30 cellular contexts compared by ENCODE assay signal in the genomic region with DNA sequence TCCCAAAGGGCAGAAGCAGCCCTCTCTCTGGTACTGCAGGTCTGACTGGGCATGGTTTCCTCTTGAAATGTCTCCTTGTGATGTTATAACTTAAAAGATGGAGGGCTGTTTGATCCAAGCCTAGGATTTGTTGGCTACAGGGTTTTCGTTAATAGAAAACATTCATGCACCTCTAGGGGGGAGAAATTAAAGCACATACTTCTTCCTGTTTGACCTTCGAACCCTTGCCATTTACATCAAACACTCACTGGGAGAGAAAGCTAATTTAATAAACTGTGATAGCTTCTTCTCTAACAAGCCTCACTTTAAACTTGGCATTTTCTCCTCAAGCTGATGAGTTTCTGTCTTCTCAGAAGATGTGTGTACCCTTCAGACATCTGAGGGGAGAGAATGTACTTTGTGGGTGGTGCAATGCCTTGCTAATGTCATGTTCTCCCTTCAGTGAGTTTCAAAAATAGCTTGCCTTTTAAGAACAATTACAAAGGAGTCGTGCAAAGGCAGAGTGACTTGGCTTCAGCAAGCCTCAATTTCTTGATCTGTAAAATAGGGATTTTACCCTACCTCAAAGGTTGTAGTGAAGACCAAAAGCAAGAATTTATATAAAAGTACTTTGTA. TPM values are rescaled to one million over a fixed set of nuclear protein-coding genes. Genes with fewer than 3 reads are reported as not detected.
DNase-seq lines count a peak whose midpoint lies in the region; ATAC-seq and TF ChIP-seq lines count a peak whose summit lies in the region.
"Had no signal": no experiment of that assay in that cellular context is flagged by ENCODE, and none has a peak within 500 bp of the region (broad histone marks: within the 10 kb centered on the region; RNA-seq: fewer than 3 reads in every experiment).

No MANE protein-coding gene starts in this region.

- H3K4me3 ChIP-seq in right lobe of liver (no peak overlapping the region), thymus (ENCODE audit: low read length) (no peak overlapping the region)
- no peak overlapping the region for H3K4me3 ChIP-seq in naive thymus-derived CD4-positive, alpha-beta T cell (ENCODE audit: low read length)
- H3K4me3 ChIP-seq: ascending aorta, heart left ventricle, right atrium auricular region, stomach had no signal

- peak overlapping the region; percentile 80 for H3K27ac Mint-ChIP-seq in activated CD8-positive, alpha-beta T cell treated with anti-CD3 and anti-CD28 coated beads for 36 hours
- no peak overlapping the region for H3K27ac Mint-ChIP-seq in activated CD8-positive, alpha-beta T cell treated with anti-CD3 and anti-CD28 coated beads, Interleukin-2, amount 10 ng/mL, durations not matched to agents 7 days and 5 days
- H3K27ac Mint-ChIP-seq in activated naive CD8-positive, alpha-beta T cell treated with anti-CD3 and anti-CD28 coated beads for 36 hours, result peak overlapping the region; percentile 81
- H3K27ac Mint-ChIP-seq in naive thymus-derived CD4-positive, alpha-beta T cell, result peak overlapping the region in 3 of 9 donors; percentile 40 to 62 (median 45)
- H3K27ac Mint-ChIP-seq: activated CD4-positive, alpha-beta T cell treated with anti-CD3 and anti-CD28 coated beads, Interleukin-2, amount 10 ng/mL, durations not matched to agents 24 days and 14 days; activated naive CD4-positive, alpha-beta T cell treated with anti-CD3 and anti-CD28 coated beads, Interleukin-2, amount 50 U/mL, for 24 hours; activated T-helper 1 cell treated with anti-CD3 and anti-CD28 coated beads, Interleukin-12 subunit alpha, Interleukin-12 subunit beta, Interleukin-2, Interleukin-4 antibody, amounts not matched to agents 30 ng/mL and 10 ng/mL and 1 ng/mL, durations not matched to agents 14 hours and 24 hours and 36 hours; naive B cell had no signal

- peaks cover 2% of the 10 kb centered on the region for H3K27me3 Mint-ChIP-seq in activated CD8-positive, alpha-beta T cell treated with anti-CD3 and anti-CD28 coated beads for 36 hours
- H3K27me3 Mint-ChIP-seq in activated CD8-positive, alpha-beta T cell treated with anti-CD3 and anti-CD28 coated beads, Interleukin-2, amount 10 ng/mL, durations not matched to agents 7 days and 5 days (ENCODE audit: low read depth), result peaks cover 3% of the 10 kb centered on the region
- H3K27me3 Mint-ChIP-seq in activated naive CD8-positive, alpha-beta T cell treated with anti-CD3 and anti-CD28 coated beads for 36 hours, result no peaks in the 10 kb centered on the region
- peaks cover 5 to 24% (median 5%) of the 10 kb centered on the region in 5 donors for H3K27me3 Mint-ChIP-seq in naive thymus-derived CD4-positive, alpha-beta T cell
- H3K27me3 Mint-ChIP-seq: activated naive CD4-positive, alpha-beta T cell treated with anti-CD3 and anti-CD28 coated beads, Interleukin-2, amount 50 U/mL, for 24 hours had no signal

- POLR2A ChIA-PET in activated CD8-positive, alpha-beta T cell treated with anti-CD3 and anti-CD28 coated beads for 36 hours (lab: Charles Lee), result no interaction called here
- POLR2A ChIA-PET in activated CD8-positive, alpha-beta T cell treated with anti-CD3 and anti-CD28 coated beads, Interleukin-2, amount 10 ng/mL, durations not matched to agents 7 days and 5 days (lab: Charles Lee), result no interaction called here
- POLR2A ChIA-PET in naive thymus-derived CD4-positive, alpha-beta T cell (lab: Charles Lee), result interaction anchor here (1.0 kb wide), 1 partner anchor 24 kb away, joined by 3 read pairs; no protein-coding TSS in a partner anchor

- CTCF ChIA-PET in activated CD8-positive, alpha-beta T cell treated with anti-CD3 and anti-CD28 coated beads for 36 hours (lab: Charles Lee), result interaction anchor here (0.8 to 1.0 kb wide), 3 partner anchors 8 to 185 kb away, joined by 3 to 4 read pairs (median 3); no protein-coding TSS in a partner anchor
- CTCF ChIA-PET in activated CD8-positive, alpha-beta T cell treated with anti-CD3 and anti-CD28 coated beads, Interleukin-2, amount 10 ng/mL, durations not matched to agents 7 days and 5 days (lab: Charles Lee), result interaction anchor here (1.0 to 1.9 kb wide), 3 partner anchors 10 to 47 kb away, joined by 3 to 5 read pairs (median 3); no protein-coding TSS in a partner anchor
- CTCF ChIA-PET in naive thymus-derived CD4-positive, alpha-beta T cell (lab: Charles Lee), result interaction anchor here (0.7 to 1.0 kb wide), 2 partner anchors 62 to 189 kb away, joined by 3 to 5 read pairs; no protein-coding TSS in a partner anchor

- no peaks in the 10 kb centered on the region for H3K36me3 Mint-ChIP-seq in activated CD8-positive, alpha-beta T cell treated with anti-CD3 and anti-CD28 coated beads for 36 hours (ENCODE audit: low read depth)
- no peaks in the 10 kb centered on the region for H3K36me3 Mint-ChIP-seq in activated CD8-positive, alpha-beta T cell treated with anti-CD3 and anti-CD28 coated beads, Interleukin-2, amount 10 ng/mL, durations not matched to agents 7 days and 5 days (ENCODE audit: low read depth)
- no peaks in the 10 kb centered on the region for H3K36me3 Mint-ChIP-seq in activated naive CD8-positive, alpha-beta T cell treated with anti-CD3 and anti-CD28 coated beads for 36 hours
- no peaks in the 10 kb centered on the region for H3K36me3 Mint-ChIP-seq in naive thymus-derived CD4-positive, alpha-beta T cell
- H3K36me3 Mint-ChIP-seq: activated naive CD4-positive, alpha-beta T cell treated with anti-CD3 and anti-CD28 coated beads, Interleukin-2, amount 50 U/mL, for 24 hours; naive B cell had no signal

- H3K4me3 Mint-ChIP-seq in activated CD8-positive, alpha-beta T cell treated with anti-CD3 and anti-CD28 coated beads for 36 hours, result no peak overlapping the region
- no peak overlapping the region for H3K4me3 Mint-ChIP-seq in activated CD8-positive, alpha-beta T cell treated with anti-CD3 and anti-CD28 coated beads, Interleukin-2, amount 10 ng/mL, durations not matched to agents 7 days and 5 days
- no peak overlapping the region for H3K4me3 Mint-ChIP-seq in activated naive CD8-positive, alpha-beta T cell treated with anti-CD3 and anti-CD28 coated beads for 36 hours
- peak overlapping the region in 1 of 10 donors; percentile 10 for H3K4me3 Mint-ChIP-seq in naive thymus-derived CD4-positive, alpha-beta T cell
- H3K4me3 Mint-ChIP-seq: activated CD4-positive, alpha-beta T cell treated with anti-CD3 and anti-CD28 coated beads, Interleukin-2, amount 10 ng/mL, durations not matched to agents 24 days and 14 days; activated naive CD4-positive, alpha-beta T cell treated with anti-CD3 and anti-CD28 coated beads, Interleukin-2, amount 50 U/mL, for 24 hours; activated T-helper 1 cell treated with anti-CD3 and anti-CD28 coated beads, Interleukin-12 subunit alpha, Interleukin-12 subunit beta, Interleukin-2, Interleukin-4 antibody, amounts not matched to agents 30 ng/mL and 10 ng/mL and 1 ng/mL, durations not matched to agents 14 hours and 24 hours and 36 hours; naive B cell had no signal

- no peaks in the 10 kb centered on the region for H3K27me3 ChIP-seq in right lobe of liver
- H3K27me3 ChIP-seq in thymus (ENCODE audit: control insufficient read depth, insufficient read depth), result no peaks in the 10 kb centered on the region
- H3K27me3 ChIP-seq in naive thymus-derived CD4-positive, alpha-beta T cell (ENCODE audit: control insufficient read depth in 2 of 2, insufficient read depth in 2 of 2, low read length in 2 of 2), result no peaks in the 10 kb centered on the region
- H3K27me3 ChIP-seq: ascending aorta, heart left ventricle, right atrium auricular region, stomach had no signal

- H3K36me3 ChIP-seq in right lobe of liver, result no peaks in the 10 kb centered on the region
- H3K36me3 ChIP-seq in thymus (ENCODE audit: control insufficient read depth, insufficient read depth), result no peaks in the 10 kb centered on the region
- no peaks in the 10 kb centered on the region for H3K36me3 ChIP-seq in naive thymus-derived CD4-positive, alpha-beta T cell (ENCODE audit: control insufficient read depth in 2 of 3, insufficient read depth in 3 of 3, low read length in 3 of 3)
- H3K36me3 ChIP-seq: ascending aorta, heart left ventricle, right atrium auricular region, stomach had no signal

- H3K4me1 ChIP-seq in right lobe of liver, result peaks cover 0 to 11% (median 3%) of the 10 kb centered on the region in 4 donors
- no peaks in the 10 kb centered on the region for H3K4me1 ChIP-seq in thymus (ENCODE audit: control insufficient read depth, insufficient read depth, low read length)
- no peaks in the 10 kb centered on the region for H3K4me1 ChIP-seq in naive thymus-derived CD4-positive, alpha-beta T cell (ENCODE audit: control insufficient read depth in 2 of 2, insufficient read depth in 2 of 2, low read length in 2 of 2)
- H3K4me1 ChIP-seq: ascending aorta, heart left ventricle, right atrium auricular region had no signal

- H3K9me3 ChIP-seq in right lobe of liver (no peaks in the 10 kb centered on the region), thymus (ENCODE audit: control insufficient read depth) (no peaks in the 10 kb centered on the region)
- H3K9me3 ChIP-seq in naive thymus-derived CD4-positive, alpha-beta T cell (ENCODE audit: control insufficient read depth in 2 of 3, low read length in 3 of 3), result no peaks in the 10 kb centered on the region
- H3K9me3 ChIP-seq: ascending aorta, heart left ventricle, right atrium auricular region, SK-N-SH, stomach had no signal

- intact Hi-C loops in activated CD8-positive, alpha-beta T cell treated with anti-CD3 and anti-CD28 coated beads for 36 hours (cut with micrococcal nuclease), result no loop called here
- intact Hi-C loops in right lobe of liver (cut with DNase I), result no loop called here
- intact Hi-C loops in naive thymus-derived CD4-positive, alpha-beta T cell (cut with micrococcal nuclease), result loop anchor here in 1 of 2 donors (2.0 kb wide), 1 partner anchor 16 kb away; no protein-coding TSS in a partner anchor

- TF ChIP-seq CTCF in activated CD8-positive, alpha-beta T cell treated with anti-CD3 and anti-CD28 coated beads for 36 hours (IDR thresholded peaks at IDR 0.05), result no peak
- TF ChIP-seq CTCF in right lobe of liver (IDR thresholded peaks at IDR 0.05), result peak in 3 of 4 donors; percentile 11 to 43 (median 22)

- H3K9me3 Mint-ChIP-seq in activated CD8-positive, alpha-beta T cell treated with anti-CD3 and anti-CD28 coated beads for 36 hours, result no peaks in the 10 kb centered on the region
- no peaks in the 10 kb centered on the region for H3K9me3 Mint-ChIP-seq in activated CD8-positive, alpha-beta T cell treated with anti-CD3 and anti-CD28 coated beads, Interleukin-2, amount 10 ng/mL, durations not matched to agents 7 days and 5 days (ENCODE audit: insufficient read depth)
- H3K9me3 Mint-ChIP-seq in activated naive CD8-positive, alpha-beta T cell treated with anti-CD3 and anti-CD28 coated beads for 36 hours, result no peaks in the 10 kb centered on the region
- H3K9me3 Mint-ChIP-seq in naive thymus-derived CD4-positive, alpha-beta T cell, result peaks cover 0 to 2% (median 0%) of the 10 kb centered on the region in 11 donors
- H3K9me3 Mint-ChIP-seq: activated CD4-positive, alpha-beta T cell treated with anti-CD3 and anti-CD28 coated beads, Interleukin-2, amount 10 ng/mL, durations not matched to agents 24 days and 14 days; activated naive CD4-positive, alpha-beta T cell treated with anti-CD3 and anti-CD28 coated beads, Interleukin-2, amount 50 U/mL, for 24 hours; activated T-helper 1 cell treated with anti-CD3 and anti-CD28 coated beads, Interleukin-12 subunit alpha, Interleukin-12 subunit beta, Interleukin-2, Interleukin-4 antibody, amounts not matched to agents 30 ng/mL and 10 ng/mL and 1 ng/mL, durations not matched to agents 14 hours and 24 hours and 36 hours; naive B cell had no signal

- WGBS in right lobe of liver (ENCODE audit: insufficient coverage, low coverage, low lambda C conversion rate, missing lambda C conversion rate), result 34% methylated on average over 3 of the region's 3 CpGs
- 84% methylated on average over 3 of the region's 3 CpGs for WGBS in thymus

- H3K4me1 Mint-ChIP-seq in activated CD8-positive, alpha-beta T cell treated with anti-CD3 and anti-CD28 coated beads for 36 hours (ENCODE audit: low read depth), result peaks cover 16% of the 10 kb centered on the region
- peaks cover 7% of the 10 kb centered on the region for H3K4me1 Mint-ChIP-seq in activated CD8-positive, alpha-beta T cell treated with anti-CD3 and anti-CD28 coated beads, Interleukin-2, amount 10 ng/mL, durations not matched to agents 7 days and 5 days (ENCODE audit: low read depth)
- peaks cover 29% of the 10 kb centered on the region for H3K4me1 Mint-ChIP-seq in activated naive CD8-positive, alpha-beta T cell treated with anti-CD3 and anti-CD28 coated beads for 36 hours
- peaks cover 0 to 78% (median 22%) of the 10 kb centered on the region in 7 donors for H3K4me1 Mint-ChIP-seq in naive thymus-derived CD4-positive, alpha-beta T cell
- H3K4me1 Mint-ChIP-seq: activated CD4-positive, alpha-beta T cell treated with anti-CD3 and anti-CD28 coated beads, Interleukin-2, amount 10 ng/mL, durations not matched to agents 24 days and 14 days; activated naive CD4-positive, alpha-beta T cell treated with anti-CD3 and anti-CD28 coated beads, Interleukin-2, amount 50 U/mL, for 24 hours; naive B cell had no signal

- TF ChIP-seq POLR2A in right lobe of liver (IDR thresholded peaks at IDR 0.05), result no peak

- no peak overlapping the region for H3K27ac ChIP-seq in right lobe of liver
- peak overlapping the region; percentile 15 for H3K27ac ChIP-seq in thymus (ENCODE audit: low read depth)
- H3K27ac ChIP-seq in naive thymus-derived CD4-positive, alpha-beta T cell (ENCODE audit: low read depth, low read length), result no peak overlapping the region
- H3K27ac ChIP-seq: ascending aorta, heart left ventricle, right atrium auricular region, RWPE1 had no signal

- DNase-seq in activated CD8-positive, alpha-beta T cell treated with anti-CD3 and anti-CD28 coated beads for 36 hours, result peak; percentile 20
- no peak for DNase-seq in activated CD8-positive, alpha-beta T cell treated with anti-CD3 and anti-CD28 coated beads, Interleukin-2, amount 10 ng/mL, durations not matched to agents 7 days and 5 days
- DNase-seq in activated naive CD8-positive, alpha-beta T cell treated with anti-CD3 and anti-CD28 coated beads for 36 hours, result no peak
- no peak for DNase-seq in right lobe of liver
- no peak for DNase-seq in HCEC 1CT
- no peak for DNase-seq in naive thymus-derived CD4-positive, alpha-beta T cell
- DNase-seq: 8988T; activated CD4-positive, alpha-beta T cell treated with anti-CD3 and anti-CD28 coated beads, Interleukin-2, amount 10 ng/mL, durations not matched to agents 24 days and 14 days; AML-193; DMS79; GF-D8; GOT3; heart left ventricle; Kasumi-1; left cardiac atrium; mesendoderm; naive B cell; NCI-H1048; NCI-H1930; NCI-H526 treated with DMSO at 0.1 percent for 48 hours; SK-N-SH; stomach; trophoblast cell had no signal

- ATAC-seq in activated CD8-positive, alpha-beta T cell treated with anti-CD3 and anti-CD28 coated beads for 36 hours, result peak; percentile 81
- ATAC-seq in activated CD8-positive, alpha-beta T cell treated with anti-CD3 and anti-CD28 coated beads, Interleukin-2, amount 10 ng/mL, durations not matched to agents 7 days and 5 days, result no peak
- peak in 3 of 4 donors; percentile 62 to 68 (median 63) for ATAC-seq in right lobe of liver
- ATAC-seq in HG03196 (IDR thresholded peaks at IDR 0.05; ENCODE audit: unreplicated experiment), result no peak
- ATAC-seq in naive thymus-derived CD4-positive, alpha-beta T cell, result no peak
- ATAC-seq: heart left ventricle, left cardiac atrium had no signal

RNA-seq across cellular contexts. Expression of gene CACHD1, which starts 20.4 kb away (rescaled TPM):
- 1 to 10 TPM; 2.2 to 2.5 TPM for total RNA-seq in activated CD8-positive, alpha-beta T cell treated with anti-CD3 and anti-CD28 coated beads for 36 hours
- total RNA-seq in activated CD8-positive, alpha-beta T cell treated with anti-CD3 and anti-CD28 coated beads, Interleukin-2, amount 10 ng/mL, durations not matched to agents 7 days and 5 days, result under 1 TPM; 0.55 to 0.68 TPM
- 1 to 10 TPM; 3.3 to 3.4 TPM for total RNA-seq in activated naive CD8-positive, alpha-beta T cell treated with anti-CD3 and anti-CD28 coated beads for 36 hours
- total RNA-seq in right lobe of liver, result 1 to 10 TPM in 4 of 6 experiments, under 1 TPM in 2; 0.59 to 3.0 (median 1.3) TPM
- 12.9 TPM for polyA plus RNA-seq in thymus
- total RNA-seq in naive thymus-derived CD4-positive, alpha-beta T cell, result 1 to 10 TPM in 4 of 5 experiments, under 1 TPM in 1; 0.15 to 9.0 (median 3.4) TPM
- 1 to 10 TPM; 2.4 to 5.5 TPM for polyA plus RNA-seq in naive thymus-derived CD4-positive, alpha-beta T cell

Comparison
In these comparisons a context has a peak if more than half of its experiments do, and no peak if none do; other contexts are left out.
1. ATAC-seq: peak in activated CD8-positive, alpha-beta T cell treated with anti-CD3 and anti-CD28 coated beads for 36 hours (single experiment) and right lobe of liver (3 of 4); none in activated CD8-positive, alpha-beta T cell treated with anti-CD3 and anti-CD28 coated beads, Interleukin-2, amount 10 ng/mL, durations not matched to agents 7 days and 5 days (single experiment), HG03196 (single experiment) and naive thymus-derived CD4-positive, alpha-beta T cell (single experiment).